ENCODE assay signal across 12 cellular contexts in the genomic region with DNA sequence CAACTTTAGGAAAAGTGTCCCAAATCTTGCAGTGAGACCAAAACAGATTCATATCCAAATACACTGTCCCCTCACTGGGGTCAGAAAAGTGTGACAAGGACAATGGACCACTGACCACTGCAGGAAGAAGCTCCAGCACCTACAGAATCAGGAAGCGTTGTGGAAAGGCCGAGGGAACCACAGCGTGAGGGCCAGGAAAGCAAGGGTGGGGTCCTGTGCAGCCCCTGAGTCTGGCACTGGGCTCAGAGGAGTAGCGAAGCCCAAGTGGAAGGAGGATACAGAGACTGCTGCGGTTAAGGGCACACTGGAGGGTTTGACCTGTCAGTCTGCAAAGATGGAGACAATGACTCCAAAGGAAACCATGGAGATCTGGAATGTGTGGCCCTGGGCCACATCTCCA.
"Had no signal": no experiment of that assay in that cellular context is flagged by ENCODE, and none has a peak within 500 bp of the region (broad histone marks: within the 10 kb centered on the region; RNA-seq: fewer than 3 reads in every experiment).

No MANE protein-coding gene starts in this region.

- ATAC-seq: esophagus mucosa, left colon, lower lobe of right lung had no signal

- H3K9me3 Mint-ChIP-seq: mesothelial cell of epicardium had no signal

- H3K27me3 ChIP-seq: sigmoid colon, tibial nerve, vagina had no signal

- H3K9me3 ChIP-seq: lower lobe of right lung, sigmoid colon, tibial nerve, vagina had no signal

- H3K27ac Mint-ChIP-seq: mesothelial cell of epicardium had no signal

- H3K36me3 Mint-ChIP-seq: mesothelial cell of epicardium had no signal

- H3K36me3 ChIP-seq: lower lobe of right lung, sigmoid colon, tibial nerve, vagina, WERI-Rb-1 had no signal

- DNase-seq: activated CD4-positive, alpha-beta T cell treated with anti-CD3 and anti-CD28 coated beads for 48 hours; activated gamma-delta T cell treated with Interleukin-2 at 50 U/mL for 16 hours; left colon; lower lobe of right lung; sigmoid colon; stimulated activated CD4-positive, alpha-beta T cell treated with anti-CD3 and anti-CD28 coated beads, Interleukin-1b, Interleukin-23, amount 100 ng/mL, for 48 hours; substantia nigra; WERI-Rb-1 had no signal

- H3K4me3 Mint-ChIP-seq: mesothelial cell of epicardium had no signal

- H3K4me1 ChIP-seq: sigmoid colon, vagina had no signal

- H3K27ac ChIP-seq: lower lobe of right lung, sigmoid colon, tibial nerve, vagina, WERI-Rb-1 had no signal

- H3K4me3 ChIP-seq: lower lobe of right lung, sigmoid colon, tibial nerve, vagina had no signal
